12 cellular contexts compared by ENCODE assay signal in genomic region chr10:100745882-100746412, GRCh38. TPM values are rescaled to one million over a fixed set of nuclear protein-coding genes. Genes with fewer than 3 reads are reported as not detected.
A peak's percentile ranks its signal among the peaks of the same experiment; 100 is the strongest.
DNase-seq lines count a peak whose midpoint lies in the region; ATAC-seq, FAIRE-seq and TF ChIP-seq lines count a peak whose summit lies in the region.
"Had no signal": no experiment of that assay in that cellular context is flagged by ENCODE, and none has a peak within 500 bp of the region (broad histone marks: within the 10 kb centered on the region; RNA-seq: fewer than 3 reads in every experiment).

No MANE protein-coding gene starts in this region.

- H3K4me1 ChIP-seq in A549, result peaks cover 23% of the 10 kb centered on the region
- H3K4me1 ChIP-seq in ovary (ENCODE audit: insufficient read depth), result no peaks in the 10 kb centered on the region

- peaks cover 95% of the 10 kb centered on the region for H3K27me3 Mint-ChIP-seq in activated naive CD8-positive, alpha-beta T cell treated with anti-CD3 and anti-CD28 coated beads for 36 hours

- FAIRE-seq in A549 (lab: Jason Lieb, UNC), result no peak
- FAIRE-seq: colon had no signal

- no peak for TF ChIP-seq RAD21 in A549 (conservative IDR thresholded peaks at IDR 0.05 in 1 of 2, IDR thresholded peaks at IDR 0.05 in 1 of 2)

- TF ChIP-seq CTCF in A549 (IDR thresholded peaks at IDR 0.05), result no peak
- TF ChIP-seq CTCF in ovary (IDR thresholded peaks at IDR 0.05), result no peak

- 55% methylated on average over 20 of the region's 48 CpGs for WGBS in A549 (ENCODE audit: missing lambda C conversion rate)
- WGBS in ovary, 3 donors, result 2 to 4% (median 2%) methylated on average over 26 to 48 of the region's 48 CpGs

- ATAC-seq in A549, result peak; percentile 1; a peak in 1 of 6 replicates
- no peak for ATAC-seq in HG03280 (IDR thresholded peaks at IDR 0.05; ENCODE audit: unreplicated experiment)

- no peaks in the 10 kb centered on the region for H3K9me3 ChIP-seq in A549
- no peaks in the 10 kb centered on the region for H3K9me3 ChIP-seq in ovary

- peaks cover 28% of the 10 kb centered on the region for H3K4me1 Mint-ChIP-seq in activated naive CD8-positive, alpha-beta T cell treated with anti-CD3 and anti-CD28 coated beads for 36 hours

- CTCF ChIA-PET in A549 (lab: Yijun Ruan, JAX), result interaction anchor here (0.9 to 10.8 kb wide), 8 partner anchors 8 to 183 kb away, joined by 3 to 129 read pairs (median 48); no protein-coding TSS in a partner anchor

- H3K36me3 Mint-ChIP-seq in activated naive CD8-positive, alpha-beta T cell treated with anti-CD3 and anti-CD28 coated beads for 36 hours, result no peaks in the 10 kb centered on the region

- TF ChIP-seq EP300 in A549 (IDR thresholded peaks at IDR 0.05) (no peak), ovary (IDR thresholded peaks at IDR 0.05) (no peak)

- intact Hi-C loops in ovary (cut with DNase I), result no loop called here

- peak overlapping the region; percentile 98 for H3K4me2 ChIP-seq in A549

- no peak for TF ChIP-seq POLR2A in A549 (IDR thresholded peaks at IDR 0.05; ENCODE audit: low read length)
- TF ChIP-seq POLR2A in ovary (IDR thresholded peaks at IDR 0.05), result no peak

- no peak overlapping the region for H3K27ac Mint-ChIP-seq in activated naive CD8-positive, alpha-beta T cell treated with anti-CD3 and anti-CD28 coated beads for 36 hours

- POLR2A ChIA-PET in A549 (lab: Yijun Ruan, JAX), result no interaction called here

- no peaks in the 10 kb centered on the region for H3K36me3 ChIP-seq in ovary

- peak overlapping the region; percentile 50 for H3K4me3 ChIP-seq in A549
- no peak overlapping the region for H3K4me3 ChIP-seq in ovary

- peak overlapping the region in 1 of 2 experiments; percentile 73; a peak in 2 of 6 replicates for H3K27ac ChIP-seq in A549
- no peak overlapping the region for H3K27ac ChIP-seq in ovary

- H3K27me3 ChIP-seq in ovary, result peaks cover 4% of the 10 kb centered on the region

- no peaks in the 10 kb centered on the region for H3K9me3 Mint-ChIP-seq in activated naive CD8-positive, alpha-beta T cell treated with anti-CD3 and anti-CD28 coated beads for 36 hours

- DNase-seq in A549 (ENCODE audit: low read depth in 1 of 2, low spot score in 1 of 2) (no peak), Daoy (ENCODE audit: low read depth) (peak; percentile 48), mesenteric fat pad (ENCODE audit: low spot score) (peak; percentile 87), ovary (no peak), dedifferentiated amniotic fluid mesenchymal stem cell (ENCODE audit: extremely low spot score) (no peak), NCI-H2171 treated with DMSO at 0.1 percent for 48 hours (lab: John Stamatoyannopoulos, UW) (no peak)
- DNase-seq in activated naive CD8-positive, alpha-beta T cell treated with anti-CD3 and anti-CD28 coated beads for 36 hours, result no peak
- DNase-seq: DND-41, Karpas-422 had no signal

- H3K4me3 Mint-ChIP-seq in activated naive CD8-positive, alpha-beta T cell treated with anti-CD3 and anti-CD28 coated beads for 36 hours, result peak overlapping the region; percentile 27

TF ChIP-seq in A549, 52 proteins besides CTCF, POLR2A, EP300 and RAD21:
- TF ChIP-seq CHD4 (IDR thresholded peaks at IDR 0.05; ENCODE audit: borderline replicate concordance) (no peak), FOSL2 (IDR thresholded peaks at IDR 0.05) (no peak), FOSL2 (CRISPR knock-in tag; IDR thresholded peaks at IDR 0.05) (no peak), PHF8 (IDR thresholded peaks at IDR 0.05; ENCODE audit: borderline replicate concordance, low read depth) (no peak), KDM5A (IDR thresholded peaks at IDR 0.05) (no peak), USF2 (IDR thresholded peaks at IDR 0.05) (no peak), NPAS2 (CRISPR knock-in tag; IDR thresholded peaks at IDR 0.05; ENCODE audit: borderline replicate concordance) (no peak), HOXB13 (CRISPR knock-in tag; IDR thresholded peaks at IDR 0.05; ENCODE audit: low read depth) (no peak), HES2 (IDR thresholded peaks at IDR 0.05) (no peak), CHD2 (IDR thresholded peaks at IDR 0.05; ENCODE audit: low read length, partially characterized antibody) (no peak), CBX8 (IDR thresholded peaks at IDR 0.05) (no peak), HOXB5 (CRISPR knock-in tag; IDR thresholded peaks at IDR 0.05) (no peak), ZSCAN20 (CRISPR knock-in tag; IDR thresholded peaks at IDR 0.05) (no peak), REST (IDR thresholded peaks at IDR 0.05) (no peak), TFCP2L1 (CRISPR knock-in tag; IDR thresholded peaks at IDR 0.05) (no peak)
- TF ChIP-seq, protein P1, sequence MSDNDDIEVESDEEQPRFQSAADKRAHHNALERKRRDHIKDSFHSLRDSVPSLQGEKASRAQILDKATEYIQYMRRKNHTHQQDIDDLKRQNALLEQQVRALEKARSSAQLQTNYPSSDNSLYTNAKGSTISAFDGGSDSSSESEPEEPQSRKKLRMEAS (IDR thresholded peaks at IDR 0.05), result no peak
- TF ChIP-seq, protein P2, sequence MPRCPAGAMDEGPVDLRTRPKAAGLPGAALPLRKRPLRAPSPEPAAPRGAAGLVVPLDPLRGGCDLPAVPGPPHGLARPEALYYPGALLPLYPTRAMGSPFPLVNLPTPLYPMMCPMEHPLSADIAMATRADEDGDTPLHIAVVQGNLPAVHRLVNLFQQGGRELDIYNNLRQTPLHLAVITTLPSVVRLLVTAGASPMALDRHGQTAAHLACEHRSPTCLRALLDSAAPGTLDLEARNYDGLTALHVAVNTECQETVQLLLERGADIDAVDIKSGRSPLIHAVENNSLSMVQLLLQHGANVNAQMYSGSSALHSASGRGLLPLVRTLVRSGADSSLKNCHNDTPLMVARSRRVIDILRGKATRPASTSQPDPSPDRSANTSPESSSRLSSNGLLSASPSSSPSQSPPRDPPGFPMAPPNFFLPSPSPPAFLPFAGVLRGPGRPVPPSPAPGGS (IDR thresholded peaks at IDR 0.05), result no peak

RNA-seq across cellular contexts. Expression of gene PAX2, which starts 0.6 kb away (rescaled TPM):
- polyA plus RNA-seq in A549 (2011; rRNA removed), result 0.05 and 0.06 TPM in 2 replicates
- polyA plus RNA-seq in A549 (2012; cell fraction: cytosol; rRNA removed), result 0.04 and 0.05 TPM in 2 replicates
- 0.14 and 0.24 TPM in 2 replicates for polyA plus RNA-seq in A549 (2012; cell fraction: nucleus; rRNA removed)
- 0.18 to 0.21 TPM (median 0.21 TPM) in 3 replicates for polyA plus RNA-seq in A549 (2017; fragmentation: RNase III; extraction: RNeasy Plus Mini Kit Qiagen cat#74134 plus additional on column Dnase treatment)
- 0.10 TPM in 1 of 2 replicates, not detected in the other for polyA minus RNA-seq in A549 (2011; rRNA and poly(A)+ RNA removed)
- not detected in 2 replicates for total RNA-seq in Daoy (2014; rRNA removed; shearing (Covaris generic))
- total RNA-seq in activated naive CD8-positive, alpha-beta T cell treated with anti-CD3 and anti-CD28 coated beads for 36 hours, result not detected
- not detected for total RNA-seq in mesenteric fat pad
- 10 to 100 TPM in 1 of 7 donors, 1 to 10 TPM in 3, under 1 TPM in 1, not detected in 2; 0.92 to 10.8 (median 2.7) TPM for total RNA-seq in ovary
- under 1 TPM in 1 of 2 donors, not detected in 1; 0.04 TPM for polyA plus RNA-seq in ovary
- total RNA-seq: RPMI7951 had no signal

Comparison
In these comparisons a context has a peak if more than half of its experiments do, and no peak if none do; other contexts are left out.
1. DNase-seq: peak in Daoy (single experiment) and mesenteric fat pad (single experiment); none in A549 (0 of 2), activated naive CD8-positive, alpha-beta T cell treated with anti-CD3 and anti-CD28 coated beads for 36 hours (single experiment), ovary (0 of 5), dedifferentiated amniotic fluid mesenchymal stem cell (single experiment) and NCI-H2171 treated with DMSO at 0.1 percent for 48 hours (single experiment).